2 cellular contexts compared by ENCODE assay signal in the genomic region with DNA sequence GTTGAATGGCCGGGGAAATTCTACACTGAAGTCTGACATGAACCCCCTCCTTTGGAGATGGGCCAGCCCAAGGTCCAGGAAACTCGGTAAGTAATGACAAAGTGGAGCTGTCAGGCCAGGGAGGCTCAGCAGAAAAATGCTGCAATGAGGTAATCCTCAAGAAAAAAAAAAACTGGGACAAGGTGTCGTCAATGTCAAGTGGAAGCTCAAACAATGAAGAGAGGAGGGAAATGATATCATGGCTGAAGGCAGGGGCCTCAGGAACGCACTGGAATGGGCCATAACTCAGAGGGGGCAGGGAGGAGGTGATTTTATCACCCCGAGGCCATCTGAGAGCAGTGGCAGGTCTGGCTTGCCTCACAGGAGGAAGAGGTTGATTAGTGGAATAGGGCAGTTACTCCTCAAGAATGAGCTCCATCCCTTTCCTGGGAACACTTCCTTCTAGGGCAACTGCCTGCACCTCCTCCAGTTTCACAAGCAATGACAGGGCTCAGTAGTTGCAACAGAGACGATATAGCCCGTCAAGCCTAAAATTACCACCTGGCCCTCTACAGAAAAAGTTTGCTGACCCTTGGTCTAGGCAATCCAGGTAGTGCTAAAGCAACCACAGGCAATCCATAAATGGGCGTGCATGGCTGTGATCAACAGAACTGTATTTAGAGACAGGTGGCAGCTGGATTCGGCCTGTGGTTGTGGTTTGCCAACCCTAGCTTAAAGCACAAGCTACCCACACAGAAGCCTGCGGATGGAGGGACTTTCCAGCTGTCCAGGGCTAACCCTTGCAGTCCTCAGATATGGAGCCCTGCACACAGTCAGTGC.
A peak's percentile ranks its signal among the peaks of the same experiment; 100 is the strongest.
TF ChIP-seq lines count a peak whose summit lies in the region.

No MANE protein-coding gene starts in this region.

TF ChIP-seq in K562, 482 proteins besides CTCF, POLR2A, EP300 and RAD21 (continued from another document and continues in another):
- TF ChIP-seq, protein P1, sequence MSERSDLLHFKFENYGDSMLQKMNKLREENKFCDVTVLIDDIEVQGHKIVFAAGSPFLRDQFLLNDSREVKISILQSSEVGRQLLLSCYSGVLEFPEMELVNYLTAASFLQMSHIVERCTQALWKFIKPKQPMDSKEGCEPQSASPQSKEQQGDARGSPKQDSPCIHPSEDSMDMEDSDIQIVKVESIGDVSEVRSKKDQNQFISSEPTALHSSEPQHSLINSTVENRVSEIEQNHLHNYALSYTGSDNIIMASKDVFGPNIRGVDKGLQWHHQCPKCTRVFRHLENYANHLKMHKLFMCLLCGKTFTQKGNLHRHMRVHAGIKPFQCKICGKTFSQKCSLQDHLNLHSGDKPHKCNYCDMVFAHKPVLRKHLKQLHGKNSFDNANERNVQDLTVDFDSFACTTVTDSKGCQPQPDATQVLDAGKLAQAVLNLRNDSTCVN (CRISPR knock-in tag; IDR thresholded peaks at IDR 0.05): no peak
- TF ChIP-seq SMAD4 (CRISPR knock-in tag; conservative IDR thresholded peaks at IDR 0.05): no peak
- TF ChIP-seq CAMTA2 (CRISPR knock-in tag; conservative IDR thresholded peaks at IDR 0.05): no peak
- no peak for TF ChIP-seq NFXL1 (CRISPR knock-in tag; IDR thresholded peaks at IDR 0.05)
- TF ChIP-seq PHB (CRISPR knock-in tag; IDR thresholded peaks at IDR 0.05): no peak
- TF ChIP-seq HOXB6 (CRISPR knock-in tag; IDR thresholded peaks at IDR 0.05; ENCODE audit: borderline replicate concordance): no peak
- TF ChIP-seq ZNF408 (CRISPR knock-in tag; IDR thresholded peaks at IDR 0.05; ENCODE audit: low read depth): no peak
- TF ChIP-seq KDM4B (IDR thresholded peaks at IDR 0.05; ENCODE audit: borderline replicate concordance in 2 of 2, low read depth in 1 of 2): no peak
- TF ChIP-seq, protein P2, sequence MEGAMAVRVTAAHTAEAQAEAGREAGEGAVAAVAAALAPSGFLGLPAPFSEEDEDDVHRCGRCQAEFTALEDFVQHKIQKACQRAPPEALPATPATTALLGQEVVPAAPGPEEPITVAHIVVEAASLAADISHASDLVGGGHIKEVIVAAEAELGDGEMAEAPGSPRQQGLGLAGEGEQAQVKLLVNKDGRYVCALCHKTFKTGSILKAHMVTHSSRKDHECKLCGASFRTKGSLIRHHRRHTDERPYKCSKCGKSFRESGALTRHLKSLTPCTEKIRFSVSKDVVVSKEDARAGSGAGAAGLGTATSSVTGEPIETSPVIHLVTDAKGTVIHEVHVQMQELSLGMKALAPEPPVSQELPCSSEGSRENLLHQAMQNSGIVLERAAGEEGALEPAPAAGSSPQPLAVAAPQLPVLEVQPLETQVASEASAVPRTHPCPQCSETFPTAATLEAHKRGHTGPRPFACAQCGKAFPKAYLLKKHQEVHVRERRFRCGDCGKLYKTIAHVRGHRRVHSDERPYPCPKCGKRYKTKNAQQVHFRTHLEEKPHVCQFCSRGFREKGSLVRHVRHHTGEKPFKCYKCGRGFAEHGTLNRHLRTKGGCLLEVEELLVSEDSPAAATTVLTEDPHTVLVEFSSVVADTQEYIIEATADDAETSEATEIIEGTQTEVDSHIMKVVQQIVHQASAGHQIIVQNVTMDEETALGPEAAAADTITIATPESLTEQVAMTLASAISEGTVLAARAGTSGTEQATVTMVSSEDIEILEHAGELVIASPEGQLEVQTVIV (CRISPR knock-in tag; IDR thresholded peaks at IDR 0.05; ENCODE audit: borderline replicate concordance): no peak
- TF ChIP-seq STAG1 (CRISPR knock-in tag; IDR thresholded peaks at IDR 0.05; ENCODE audit: borderline replicate concordance): no peak
- no peak for TF ChIP-seq POLR2G (IDR thresholded peaks at IDR 0.05; ENCODE audit: low read depth, low read length)
- TF ChIP-seq, protein P3, sequence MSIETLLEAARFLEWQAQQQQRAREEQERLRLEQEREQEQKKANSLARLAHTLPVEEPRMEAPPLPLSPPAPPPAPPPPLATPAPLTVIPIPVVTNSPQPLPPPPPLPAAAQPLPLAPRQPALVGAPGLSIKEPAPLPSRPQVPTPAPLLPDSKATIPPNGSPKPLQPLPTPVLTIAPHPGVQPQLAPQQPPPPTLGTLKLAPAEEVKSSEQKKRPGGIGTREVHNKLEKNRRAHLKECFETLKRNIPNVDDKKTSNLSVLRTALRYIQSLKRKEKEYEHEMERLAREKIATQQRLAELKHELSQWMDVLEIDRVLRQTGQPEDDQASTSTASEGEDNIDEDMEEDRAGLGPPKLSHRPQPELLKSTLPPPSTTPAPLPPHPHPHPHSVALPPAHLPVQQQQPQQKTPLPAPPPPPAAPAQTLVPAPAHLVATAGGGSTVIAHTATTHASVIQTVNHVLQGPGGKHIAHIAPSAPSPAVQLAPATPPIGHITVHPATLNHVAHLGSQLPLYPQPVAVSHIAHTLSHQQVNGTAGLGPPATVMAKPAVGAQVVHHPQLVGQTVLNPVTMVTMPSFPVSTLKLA (conservative IDR thresholded peaks at IDR 0.05): no peak
- TF ChIP-seq ZNF134 (CRISPR knock-in tag; conservative IDR thresholded peaks at IDR 0.05): no peak
- no peak for TF ChIP-seq MYC (IDR thresholded peaks at IDR 0.05; ENCODE audit: low read depth, low read length)
- TF ChIP-seq MYC (CRISPR knock-in tag; IDR thresholded peaks at IDR 0.05; ENCODE audit: borderline replicate concordance, low read depth): no peak
- no peak for TF ChIP-seq PRPF4 (IDR thresholded peaks at IDR 0.05; ENCODE audit: insufficient read depth, low read depth, low read length, poor library complexity, severe bottlenecking)
- no peak for TF ChIP-seq STAT5A (IDR thresholded peaks at IDR 0.05; ENCODE audit: borderline replicate concordance, low read length)
- TF ChIP-seq IFI16 (CRISPR knock-in tag; IDR thresholded peaks at IDR 0.05): no peak
- TF ChIP-seq, protein P4, sequence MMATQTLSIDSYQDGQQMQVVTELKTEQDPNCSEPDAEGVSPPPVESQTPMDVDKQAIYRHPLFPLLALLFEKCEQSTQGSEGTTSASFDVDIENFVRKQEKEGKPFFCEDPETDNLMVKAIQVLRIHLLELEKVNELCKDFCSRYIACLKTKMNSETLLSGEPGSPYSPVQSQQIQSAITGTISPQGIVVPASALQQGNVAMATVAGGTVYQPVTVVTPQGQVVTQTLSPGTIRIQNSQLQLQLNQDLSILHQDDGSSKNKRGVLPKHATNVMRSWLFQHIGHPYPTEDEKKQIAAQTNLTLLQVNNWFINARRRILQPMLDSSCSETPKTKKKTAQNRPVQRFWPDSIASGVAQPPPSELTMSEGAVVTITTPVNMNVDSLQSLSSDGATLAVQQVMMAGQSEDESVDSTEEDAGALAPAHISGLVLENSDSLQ (IDR thresholded peaks at IDR 0.05): peak; percentile 79
- TF ChIP-seq BRD9 (IDR thresholded peaks at IDR 0.05; ENCODE audit: low read depth, partially characterized antibody): no peak

TF ChIP-seq in liver, 16 proteins besides CTCF, POLR2A, EP300 and RAD21 (continued from another document):
- TF ChIP-seq FOXA2 (IDR thresholded peaks at IDR 0.05) (peak; percentile 54), HNF4A (conservative IDR thresholded peaks at IDR 0.05) (peak; percentile 79 to 90), YY1 (IDR thresholded peaks at IDR 0.05) (peak; percentile 80), RXRA (IDR thresholded peaks at IDR 0.05) (peak; percentile 88 to 94), FOXA1 (IDR thresholded peaks at IDR 0.05) (peak; percentile 45), JUND (IDR thresholded peaks at IDR 0.05) (peak in 1 of 2 donors; percentile 60), SP1 (IDR thresholded peaks at IDR 0.05) (peak; percentile 94), GABPA (IDR thresholded peaks at IDR 0.05 in 1 of 2, conservative IDR thresholded peaks at IDR 0.05 in 1 of 2) (no peak)
- TF ChIP-seq, protein P5, sequence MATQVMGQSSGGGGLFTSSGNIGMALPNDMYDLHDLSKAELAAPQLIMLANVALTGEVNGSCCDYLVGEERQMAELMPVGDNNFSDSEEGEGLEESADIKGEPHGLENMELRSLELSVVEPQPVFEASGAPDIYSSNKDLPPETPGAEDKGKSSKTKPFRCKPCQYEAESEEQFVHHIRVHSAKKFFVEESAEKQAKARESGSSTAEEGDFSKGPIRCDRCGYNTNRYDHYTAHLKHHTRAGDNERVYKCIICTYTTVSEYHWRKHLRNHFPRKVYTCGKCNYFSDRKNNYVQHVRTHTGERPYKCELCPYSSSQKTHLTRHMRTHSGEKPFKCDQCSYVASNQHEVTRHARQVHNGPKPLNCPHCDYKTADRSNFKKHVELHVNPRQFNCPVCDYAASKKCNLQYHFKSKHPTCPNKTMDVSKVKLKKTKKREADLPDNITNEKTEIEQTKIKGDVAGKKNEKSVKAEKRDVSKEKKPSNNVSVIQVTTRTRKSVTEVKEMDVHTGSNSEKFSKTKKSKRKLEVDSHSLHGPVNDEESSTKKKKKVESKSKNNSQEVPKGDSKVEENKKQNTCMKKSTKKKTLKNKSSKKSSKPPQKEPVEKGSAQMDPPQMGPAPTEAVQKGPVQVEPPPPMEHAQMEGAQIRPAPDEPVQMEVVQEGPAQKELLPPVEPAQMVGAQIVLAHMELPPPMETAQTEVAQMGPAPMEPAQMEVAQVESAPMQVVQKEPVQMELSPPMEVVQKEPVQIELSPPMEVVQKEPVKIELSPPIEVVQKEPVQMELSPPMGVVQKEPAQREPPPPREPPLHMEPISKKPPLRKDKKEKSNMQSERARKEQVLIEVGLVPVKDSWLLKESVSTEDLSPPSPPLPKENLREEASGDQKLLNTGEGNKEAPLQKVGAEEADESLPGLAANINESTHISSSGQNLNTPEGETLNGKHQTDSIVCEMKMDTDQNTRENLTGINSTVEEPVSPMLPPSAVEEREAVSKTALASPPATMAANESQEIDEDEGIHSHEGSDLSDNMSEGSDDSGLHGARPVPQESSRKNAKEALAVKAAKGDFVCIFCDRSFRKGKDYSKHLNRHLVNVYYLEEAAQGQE (IDR thresholded peaks at IDR 0.05): peak; percentile 54
- TF ChIP-seq, protein P6, sequence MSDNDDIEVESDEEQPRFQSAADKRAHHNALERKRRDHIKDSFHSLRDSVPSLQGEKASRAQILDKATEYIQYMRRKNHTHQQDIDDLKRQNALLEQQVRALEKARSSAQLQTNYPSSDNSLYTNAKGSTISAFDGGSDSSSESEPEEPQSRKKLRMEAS (IDR thresholded peaks at IDR 0.05): peak; percentile 90
- TF ChIP-seq, protein P7, sequence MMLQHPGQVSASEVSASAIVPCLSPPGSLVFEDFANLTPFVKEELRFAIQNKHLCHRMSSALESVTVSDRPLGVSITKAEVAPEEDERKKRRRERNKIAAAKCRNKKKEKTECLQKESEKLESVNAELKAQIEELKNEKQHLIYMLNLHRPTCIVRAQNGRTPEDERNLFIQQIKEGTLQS (IDR thresholded peaks at IDR 0.05): peak; percentile 20
- TF ChIP-seq, protein P8, sequence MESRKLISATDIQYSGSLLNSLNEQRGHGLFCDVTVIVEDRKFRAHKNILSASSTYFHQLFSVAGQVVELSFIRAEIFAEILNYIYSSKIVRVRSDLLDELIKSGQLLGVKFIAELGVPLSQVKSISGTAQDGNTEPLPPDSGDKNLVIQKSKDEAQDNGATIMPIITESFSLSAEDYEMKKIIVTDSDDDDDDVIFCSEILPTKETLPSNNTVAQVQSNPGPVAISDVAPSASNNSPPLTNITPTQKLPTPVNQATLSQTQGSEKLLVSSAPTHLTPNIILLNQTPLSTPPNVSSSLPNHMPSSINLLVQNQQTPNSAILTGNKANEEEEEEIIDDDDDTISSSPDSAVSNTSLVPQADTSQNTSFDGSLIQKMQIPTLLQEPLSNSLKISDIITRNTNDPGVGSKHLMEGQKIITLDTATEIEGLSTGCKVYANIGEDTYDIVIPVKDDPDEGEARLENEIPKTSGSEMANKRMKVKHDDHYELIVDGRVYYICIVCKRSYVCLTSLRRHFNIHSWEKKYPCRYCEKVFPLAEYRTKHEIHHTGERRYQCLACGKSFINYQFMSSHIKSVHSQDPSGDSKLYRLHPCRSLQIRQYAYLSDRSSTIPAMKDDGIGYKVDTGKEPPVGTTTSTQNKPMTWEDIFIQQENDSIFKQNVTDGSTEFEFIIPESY (IDR thresholded peaks at IDR 0.05): peak; percentile 73
